Comparison of ENCODE assay signal across 36 cellular contexts in genomic region chr7:151420144-151420543, GRCh38. TPM values are rescaled to one million over a fixed set of nuclear protein-coding genes. Genes with fewer than 3 reads are reported as not detected.
"Had no signal": no experiment of that assay in that cellular context is flagged by ENCODE, and none has a peak within 500 bp of the region (broad histone marks: within the 10 kb centered on the region; RNA-seq: fewer than 3 reads in every experiment).

No MANE protein-coding gene starts in this region.

- ATAC-seq: activated CD8-positive, alpha-beta memory T cell treated with anti-CD3 and anti-CD28 coated beads, Interleukin-2, amount 10 ng/mL, durations not matched to agents 7 days and 5 days; activated naive CD8-positive, alpha-beta T cell treated with anti-CD3 and anti-CD28 coated beads, Interleukin-2, amount 50 U/mL, for 24 hours; K562; SK-N-SH treated with all-trans-retinoic acid at 6 μM for 48 hours had no signal

- H3K36me3 Mint-ChIP-seq: activated CD8-positive, alpha-beta memory T cell treated with anti-CD3 and anti-CD28 coated beads, Interleukin-2, amount 10 ng/mL, durations not matched to agents 7 days and 5 days had no signal

- H3K4me2 ChIP-seq: PC-9 had no signal

- H3K36me3 ChIP-seq: SJSA1 had no signal

- H3K4me3 ChIP-seq: K562, PC-9, SJSA1 had no signal

- H3K4me3 Mint-ChIP-seq: activated B cell treated with CpG ODN at 0.5 μM for 24 hours; activated CD4-positive, alpha-beta memory T cell treated with anti-CD3 and anti-CD28 coated beads for 36 hours; activated CD8-positive, alpha-beta memory T cell treated with anti-CD3 and anti-CD28 coated beads, Interleukin-2, amount 10 ng/mL, durations not matched to agents 7 days and 5 days; activated naive CD4-positive, alpha-beta T cell treated with anti-CD3 and anti-CD28 coated beads, Interleukin-2, amount 10 ng/mL, durations not matched to agents 7 days and 5 days; activated naive CD8-positive, alpha-beta T cell; activated naive CD8-positive, alpha-beta T cell treated with anti-CD3 and anti-CD28 coated beads, Interleukin-2, amount 50 U/mL, for 24 hours had no signal

- DNase-seq: activated B cell treated with CpG ODN at 0.5 μM for 24 hours; activated CD4-positive, alpha-beta memory T cell treated with anti-CD3 and anti-CD28 coated beads for 36 hours; activated CD4-positive, alpha-beta T cell treated with anti-CD3 and anti-CD28 coated beads for 4 hours; activated CD4-positive, alpha-beta T cell treated with anti-CD3 and anti-CD28 coated beads, Interleukin-2, amount 50 U/mL, for 1 hour; activated CD4-positive, CD25-positive, alpha-beta regulatory T cell treated with anti-CD3 and anti-CD28 coated beads, Interleukin-2, amount 50 U/mL, for 72 hours; activated CD8-positive, alpha-beta memory T cell treated with anti-CD3 and anti-CD28 coated beads, Interleukin-2, amount 10 ng/mL, durations not matched to agents 7 days and 5 days; activated CD8-positive, alpha-beta memory T cell treated with anti-CD3 and anti-CD28 coated beads, Interleukin-2, amount 50 U/mL, for 48 hours; activated effector memory CD4-positive, alpha-beta T cell treated with Interleukin-2 at 50 U/mL for 16 hours; activated naive CD4-positive, alpha-beta T cell treated with anti-CD3 and anti-CD28 coated beads, Interleukin-2, amount 10 ng/mL, durations not matched to agents 7 days and 5 days; activated naive CD8-positive, alpha-beta T cell treated with anti-CD3 and anti-CD28 coated beads, Interleukin-2, amount 50 U/mL, for 24 hours; activated T-cell treated with anti-CD3 and anti-CD28 coated beads, Interleukin-2, amount 50 U/mL, for 48 hours; anterior cingulate cortex; cerebellar nuclear complex; NCI-H1048; NCI-H1105 treated with DMSO at 0.1 percent for 48 hours; NCI-H1436; NCI-H1694; NCI-H1930; NCI-H2081 treated with DMSO at 0.1 percent for 48 hours; NCI-H226; NCI-H446 treated with DMSO at 0.1 percent for 48 hours; NCI-H69; NK-92 treated with Interleukin-12 subunit alpha and Interleukin-12 subunit beta, amount 100 ng/mL, for 24 hours; PC-9; SHP77 treated with DMSO at 0.1 percent for 48 hours; T-helper 1 cell; T-helper 2 cell; T-helper 9 cell had no signal

- H2AFZ ChIP-seq: PC-9 had no signal

- H3K9me3 ChIP-seq: SJSA1 had no signal

- H3K4me1 Mint-ChIP-seq: activated B cell treated with CpG ODN at 0.5 μM for 24 hours; activated CD8-positive, alpha-beta memory T cell treated with anti-CD3 and anti-CD28 coated beads, Interleukin-2, amount 10 ng/mL, durations not matched to agents 7 days and 5 days; activated naive CD4-positive, alpha-beta T cell treated with anti-CD3 and anti-CD28 coated beads, Interleukin-2, amount 10 ng/mL, durations not matched to agents 7 days and 5 days had no signal

- FAIRE-seq: K562, RCC 7860 had no signal

- H3K27ac Mint-ChIP-seq: activated B cell treated with CpG ODN at 0.5 μM for 24 hours; activated CD4-positive, alpha-beta memory T cell treated with anti-CD3 and anti-CD28 coated beads for 36 hours; activated CD8-positive, alpha-beta memory T cell treated with anti-CD3 and anti-CD28 coated beads, Interleukin-2, amount 10 ng/mL, durations not matched to agents 7 days and 5 days; activated naive CD4-positive, alpha-beta T cell treated with anti-CD3 and anti-CD28 coated beads, Interleukin-2, amount 10 ng/mL, durations not matched to agents 7 days and 5 days; activated naive CD8-positive, alpha-beta T cell; activated naive CD8-positive, alpha-beta T cell treated with anti-CD3 and anti-CD28 coated beads, Interleukin-2, amount 50 U/mL, for 24 hours had no signal

- H3K27ac ChIP-seq: PC-9, SJSA1, VCaP had no signal

- H3K27me3 Mint-ChIP-seq: activated naive CD8-positive, alpha-beta T cell; activated naive CD8-positive, alpha-beta T cell treated with anti-CD3 and anti-CD28 coated beads, Interleukin-2, amount 50 U/mL, for 24 hours had no signal

RNA-seq across cellular contexts. Expression of gene WDR86, which starts 10.3 kb away (rescaled TPM):
- total RNA-seq: cardiac septum, K562 had no signal

RNA-seq across cellular contexts. Expression of gene CRYGN, which starts 19.8 kb away (rescaled TPM):
- total RNA-seq: activated B cell treated with CpG ODN at 0.5 μM for 24 hours; activated CD8-positive, alpha-beta memory T cell treated with anti-CD3 and anti-CD28 coated beads, Interleukin-2, amount 10 ng/mL, durations not matched to agents 7 days and 5 days; cardiac septum; K562; M059J; SJSA1 had no signal
- polyA plus RNA-seq: K562 had no signal
